9 cellular contexts compared by ENCODE assay signal in genomic region chr14:90820958-90821357, GRCh38. TPM values are rescaled to one million over a fixed set of nuclear protein-coding genes. Genes with fewer than 3 reads are reported as not detected.
DNase-seq lines count a peak whose midpoint lies in the region; ATAC-seq, FAIRE-seq and TF ChIP-seq lines count a peak whose summit lies in the region.
"Had no signal": no experiment of that assay in that cellular context is flagged by ENCODE, and none has a peak within 500 bp of the region (broad histone marks: within the 10 kb centered on the region; RNA-seq: fewer than 3 reads in every experiment).

No MANE protein-coding gene starts in this region.

- peak overlapping the region; percentile 87 for H3K27ac Mint-ChIP-seq in T-helper 17 cell
- peak overlapping the region; percentile 78 for H3K27ac Mint-ChIP-seq in activated naive CD8-positive, alpha-beta T cell treated with anti-CD3 and anti-CD28 coated beads, Interleukin-2, amount 50 U/mL, for 24 hours

- no peak for TF ChIP-seq POLR2A in GM12891 (IDR thresholded peaks at IDR 0.05; ENCODE audit: low read depth, low read length)

- no peak overlapping the region for H3K4me3 Mint-ChIP-seq in T-helper 17 cell
- no peak overlapping the region for H3K4me3 Mint-ChIP-seq in activated naive CD8-positive, alpha-beta T cell treated with anti-CD3 and anti-CD28 coated beads, Interleukin-2, amount 50 U/mL, for 24 hours

- peaks cover 11% of the 10 kb centered on the region for H3K9me3 Mint-ChIP-seq in activated naive CD8-positive, alpha-beta T cell treated with anti-CD3 and anti-CD28 coated beads, Interleukin-2, amount 50 U/mL, for 24 hours

- FAIRE-seq in GM12891 (lab: Jason Lieb, UNC), result peak; percentile 43

- DNase-seq in GM12891 (ENCODE audit: insufficient read length, low spot score) (peak; percentile 52), T-helper 17 cell (peak; percentile 26 to 47 (median 35)), kidney glomerular epithelial cell (lab: John Stamatoyannopoulos, UW) (no peak)
- DNase-seq in activated naive CD8-positive, alpha-beta T cell treated with anti-CD3 and anti-CD28 coated beads, Interleukin-2, amount 50 U/mL, for 24 hours, result peak; percentile 80
- DNase-seq in stimulated activated CD4-positive, alpha-beta T cell treated with anti-CD3 and anti-CD28 coated beads, Interleukin-1b, Interleukin-23, amount 100 ng/mL, for 24 hours (ENCODE audit: low read depth in 4 of 4, low spot score in 1 of 4), result peak; percentile 45 to 63 (median 60)

- no peaks in the 10 kb centered on the region for H3K9me3 ChIP-seq in T-helper 17 cell (ENCODE audit: control insufficient read depth, low read length, poor library complexity, severe bottlenecking)

- H3K27me3 Mint-ChIP-seq in T-helper 17 cell, result no peaks in the 10 kb centered on the region
- peaks cover 14% of the 10 kb centered on the region for H3K27me3 Mint-ChIP-seq in activated naive CD8-positive, alpha-beta T cell treated with anti-CD3 and anti-CD28 coated beads, Interleukin-2, amount 50 U/mL, for 24 hours

- no peaks in the 10 kb centered on the region for H3K36me3 Mint-ChIP-seq in T-helper 17 cell (ENCODE audit: low read depth)
- peaks cover 3% of the 10 kb centered on the region for H3K36me3 Mint-ChIP-seq in activated naive CD8-positive, alpha-beta T cell treated with anti-CD3 and anti-CD28 coated beads, Interleukin-2, amount 50 U/mL, for 24 hours (ENCODE audit: low read depth)

- peaks cover 10% of the 10 kb centered on the region for H3K4me1 Mint-ChIP-seq in T-helper 17 cell
- H3K4me1 Mint-ChIP-seq in activated naive CD8-positive, alpha-beta T cell treated with anti-CD3 and anti-CD28 coated beads, Interleukin-2, amount 50 U/mL, for 24 hours, result peaks cover 10% of the 10 kb centered on the region

- peak; percentile 62 for ATAC-seq in HG02884 (IDR thresholded peaks at IDR 0.05; ENCODE audit: unreplicated experiment)
- peak; percentile 97 for ATAC-seq in T-helper 17 cell
- ATAC-seq in activated naive CD8-positive, alpha-beta T cell treated with anti-CD3 and anti-CD28 coated beads, Interleukin-2, amount 50 U/mL, for 24 hours, result peak; percentile 94
- no peak for ATAC-seq in HG03469 (IDR thresholded peaks at IDR 0.05; ENCODE audit: unreplicated experiment)
- ATAC-seq in GM21737 (IDR thresholded peaks at IDR 0.05; ENCODE audit: unreplicated experiment), result no peak
- ATAC-seq: heart left ventricle had no signal

TF ChIP-seq in GM12891, 5 proteins besides CTCF, POLR2A, EP300 and RAD21:
- TF ChIP-seq POU2F2 (IDR thresholded peaks at IDR 0.05; ENCODE audit: low read depth, low read length), result no peak
- no peak for TF ChIP-seq POLR2AphosphoS5 (IDR thresholded peaks at IDR 0.05; ENCODE audit: low read depth, low read length)
- TF ChIP-seq PAX5 (IDR thresholded peaks at IDR 0.05; ENCODE audit: insufficient read depth, low read length, severe bottlenecking), result no peak
- no peak for TF ChIP-seq SPI1 (IDR thresholded peaks at IDR 0.05; ENCODE audit: low read depth, low read length)
- TF ChIP-seq TAF1 (IDR thresholded peaks at IDR 0.05; ENCODE audit: low read depth, low read length), result no peak

RNA-seq across cellular contexts. Expression of gene TTC7B, which starts 4.7 kb away (rescaled TPM):
- not detected for polyA plus RNA-seq in GM12891 (2012; ENCODE audit: low read depth, missing spikeins)
- 10 to 100 TPM in 1 of 2 donors, 1 to 10 TPM in 1; 2.5 to 28.3 TPM for total RNA-seq in T-helper 17 cell

Comparison
In these comparisons a context has a peak if more than half of its experiments do, and no peak if none do; other contexts are left out.
1. ATAC-seq: peak in HG02884 (single experiment), T-helper 17 cell (single experiment) and activated naive CD8-positive, alpha-beta T cell treated with anti-CD3 and anti-CD28 coated beads, Interleukin-2, amount 50 U/mL, for 24 hours (single experiment); none in HG03469 (single experiment) and GM21737 (single experiment).